ENCODE assay signal across 1 cellular context in the genomic region with DNA sequence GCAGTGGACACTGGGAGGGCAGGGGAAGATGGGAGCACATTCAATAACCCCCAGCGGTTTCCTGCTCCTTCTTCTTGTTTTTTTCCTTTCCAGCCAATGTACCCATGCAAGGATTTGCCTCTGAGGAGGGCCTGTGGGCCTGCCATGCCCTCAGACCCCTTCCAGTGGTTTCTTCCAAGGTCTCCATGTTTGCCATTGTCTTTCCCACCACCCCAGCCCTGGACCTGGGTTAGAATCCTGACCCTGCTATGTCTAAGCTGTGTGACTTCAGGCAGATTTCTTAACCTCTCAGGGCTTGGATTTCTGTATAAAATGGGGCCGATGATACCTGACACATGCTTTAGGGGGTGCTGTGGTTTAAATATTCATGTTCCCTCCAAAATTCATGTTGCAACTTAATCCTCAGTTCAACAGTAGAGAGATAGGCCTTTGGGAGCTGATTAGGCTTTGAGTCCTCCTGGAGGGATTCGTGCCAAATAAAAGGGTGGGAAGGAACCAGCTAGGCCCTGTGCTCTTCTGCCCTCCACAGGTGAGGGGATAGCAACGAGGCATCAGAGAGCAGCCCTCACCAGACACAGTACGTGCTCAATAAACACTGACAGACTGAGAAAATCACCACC.
TF ChIP-seq lines count a peak whose summit lies in the region.

No MANE protein-coding gene starts in this region.

TF ChIP-seq in GM12878, 131 proteins besides CTCF, POLR2A, EP300 and RAD21 (continued from another document):
- TF ChIP-seq, protein P1, sequence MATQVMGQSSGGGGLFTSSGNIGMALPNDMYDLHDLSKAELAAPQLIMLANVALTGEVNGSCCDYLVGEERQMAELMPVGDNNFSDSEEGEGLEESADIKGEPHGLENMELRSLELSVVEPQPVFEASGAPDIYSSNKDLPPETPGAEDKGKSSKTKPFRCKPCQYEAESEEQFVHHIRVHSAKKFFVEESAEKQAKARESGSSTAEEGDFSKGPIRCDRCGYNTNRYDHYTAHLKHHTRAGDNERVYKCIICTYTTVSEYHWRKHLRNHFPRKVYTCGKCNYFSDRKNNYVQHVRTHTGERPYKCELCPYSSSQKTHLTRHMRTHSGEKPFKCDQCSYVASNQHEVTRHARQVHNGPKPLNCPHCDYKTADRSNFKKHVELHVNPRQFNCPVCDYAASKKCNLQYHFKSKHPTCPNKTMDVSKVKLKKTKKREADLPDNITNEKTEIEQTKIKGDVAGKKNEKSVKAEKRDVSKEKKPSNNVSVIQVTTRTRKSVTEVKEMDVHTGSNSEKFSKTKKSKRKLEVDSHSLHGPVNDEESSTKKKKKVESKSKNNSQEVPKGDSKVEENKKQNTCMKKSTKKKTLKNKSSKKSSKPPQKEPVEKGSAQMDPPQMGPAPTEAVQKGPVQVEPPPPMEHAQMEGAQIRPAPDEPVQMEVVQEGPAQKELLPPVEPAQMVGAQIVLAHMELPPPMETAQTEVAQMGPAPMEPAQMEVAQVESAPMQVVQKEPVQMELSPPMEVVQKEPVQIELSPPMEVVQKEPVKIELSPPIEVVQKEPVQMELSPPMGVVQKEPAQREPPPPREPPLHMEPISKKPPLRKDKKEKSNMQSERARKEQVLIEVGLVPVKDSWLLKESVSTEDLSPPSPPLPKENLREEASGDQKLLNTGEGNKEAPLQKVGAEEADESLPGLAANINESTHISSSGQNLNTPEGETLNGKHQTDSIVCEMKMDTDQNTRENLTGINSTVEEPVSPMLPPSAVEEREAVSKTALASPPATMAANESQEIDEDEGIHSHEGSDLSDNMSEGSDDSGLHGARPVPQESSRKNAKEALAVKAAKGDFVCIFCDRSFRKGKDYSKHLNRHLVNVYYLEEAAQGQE (IDR thresholded peaks at IDR 0.05; ENCODE audit: low read depth, low read length), result no peak
- no peak for TF ChIP-seq EED (IDR thresholded peaks at IDR 0.05; ENCODE audit: low read depth)
- TF ChIP-seq SMARCA5 (IDR thresholded peaks at IDR 0.05), result peak; percentile 90
- TF ChIP-seq BCL11A (IDR thresholded peaks at IDR 0.05; ENCODE audit: low read depth, low read length), result no peak
- TF ChIP-seq, protein P2, sequence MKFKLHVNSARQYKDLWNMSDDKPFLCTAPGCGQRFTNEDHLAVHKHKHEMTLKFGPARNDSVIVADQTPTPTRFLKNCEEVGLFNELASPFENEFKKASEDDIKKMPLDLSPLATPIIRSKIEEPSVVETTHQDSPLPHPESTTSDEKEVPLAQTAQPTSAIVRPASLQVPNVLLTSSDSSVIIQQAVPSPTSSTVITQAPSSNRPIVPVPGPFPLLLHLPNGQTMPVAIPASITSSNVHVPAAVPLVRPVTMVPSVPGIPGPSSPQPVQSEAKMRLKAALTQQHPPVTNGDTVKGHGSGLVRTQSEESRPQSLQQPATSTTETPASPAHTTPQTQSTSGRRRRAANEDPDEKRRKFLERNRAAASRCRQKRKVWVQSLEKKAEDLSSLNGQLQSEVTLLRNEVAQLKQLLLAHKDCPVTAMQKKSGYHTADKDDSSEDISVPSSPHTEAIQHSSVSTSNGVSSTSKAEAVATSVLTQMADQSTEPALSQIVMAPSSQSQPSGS (IDR thresholded peaks at IDR 0.05; ENCODE audit: low read length), result no peak
